8 cellular contexts compared by ENCODE assay signal in genomic region chr11:45899448-45900174, GRCh38. TPM values are rescaled to one million over a fixed set of nuclear protein-coding genes. Genes with fewer than 3 reads are reported as not detected.
DNase-seq lines count a peak whose midpoint lies in the region; ATAC-seq and TF ChIP-seq lines count a peak whose summit lies in the region.

No MANE protein-coding gene starts in this region.

- WGBS in ectodermal cell, 2 experiments, result 1% methylated on average over 59 to 61 of the region's 62 CpGs
- 2% methylated on average over 26 to 30 of the region's 62 CpGs for WGBS in lower leg skin, 2 donors

- TF ChIP-seq POLR2A in lower leg skin (IDR thresholded peaks at IDR 0.05), result no peak

- H3K27ac Mint-ChIP-seq in activated CD8-positive, alpha-beta T cell treated with anti-CD3 and anti-CD28 coated beads for 36 hours, result no peak overlapping the region

- ATAC-seq in HG03103 (IDR thresholded peaks at IDR 0.05; ENCODE audit: low read depth, unreplicated experiment), result peak; percentile 58
- peak; percentile 92 for ATAC-seq in activated CD8-positive, alpha-beta T cell treated with anti-CD3 and anti-CD28 coated beads for 36 hours
- no peak for ATAC-seq in HG03108 (IDR thresholded peaks at IDR 0.05; ENCODE audit: unreplicated experiment)

- CTCF ChIA-PET in activated CD8-positive, alpha-beta T cell treated with anti-CD3 and anti-CD28 coated beads for 36 hours (lab: Charles Lee), result interaction anchor here (1.8 kb wide), 1 partner anchor 57 kb away, joined by 5 read pairs; no protein-coding TSS in a partner anchor

- POLR2A ChIA-PET in activated CD8-positive, alpha-beta T cell treated with anti-CD3 and anti-CD28 coated beads for 36 hours (lab: Charles Lee), result interaction anchor here (1.0 to 1.1 kb wide), 2 partner anchors 18 to 34 kb away, joined by 3 to 7 read pairs; partner anchors contain the start of gene PEX16

- peaks cover 4% of the 10 kb centered on the region for H3K4me1 Mint-ChIP-seq in activated CD8-positive, alpha-beta T cell treated with anti-CD3 and anti-CD28 coated beads for 36 hours (ENCODE audit: low read depth)

- no peaks in the 10 kb centered on the region for H3K36me3 ChIP-seq in ectodermal cell (ENCODE audit: control insufficient read depth, insufficient read depth, low read length)

- H3K4me3 ChIP-seq in ectodermal cell (ENCODE audit: insufficient read depth, low read depth, low read length) (peak overlapping the region; percentile 48), lower leg skin (ENCODE audit: low read depth, poor library complexity, severe bottlenecking) (peak overlapping the region; percentile 10)

- no peaks in the 10 kb centered on the region for H3K9me3 Mint-ChIP-seq in activated CD8-positive, alpha-beta T cell treated with anti-CD3 and anti-CD28 coated beads for 36 hours

- H3K27ac ChIP-seq in ectodermal cell (ENCODE audit: insufficient read depth, low read depth, low read length, poor library complexity, severe bottlenecking), result peak overlapping the region; percentile 94

- H3K4me3 Mint-ChIP-seq in activated CD8-positive, alpha-beta T cell treated with anti-CD3 and anti-CD28 coated beads for 36 hours, result peak overlapping the region; percentile 60

- H3K27me3 Mint-ChIP-seq in activated CD8-positive, alpha-beta T cell treated with anti-CD3 and anti-CD28 coated beads for 36 hours, result peaks cover 13% of the 10 kb centered on the region

- peaks cover 17% of the 10 kb centered on the region for H3K27me3 ChIP-seq in ectodermal cell (ENCODE audit: control insufficient read depth, insufficient read depth, low read length, poor library complexity, severe bottlenecking)

- DNase-seq in GM04504 (ENCODE audit: low read depth) (peak; percentile 70), NCI-H510A treated with DMSO at 0.1 percent for 48 hours (lab: John Stamatoyannopoulos, UW) (peak; percentile 24), lower leg skin (ENCODE audit: low spot score in 2 of 2) (peak; percentile 57 to 93)
- peak; percentile 86 for DNase-seq in activated CD8-positive, alpha-beta T cell treated with anti-CD3 and anti-CD28 coated beads for 36 hours
- DNase-seq in stimulated activated CD4-positive, alpha-beta T cell treated with anti-CD3 and anti-CD28 coated beads, Interleukin-4, amount 100 ng/mL, for 1 hour, result peak; percentile 64

- H3K9me3 ChIP-seq in ectodermal cell (ENCODE audit: control insufficient read depth, low read length), result no peaks in the 10 kb centered on the region

- H3K36me3 Mint-ChIP-seq in activated CD8-positive, alpha-beta T cell treated with anti-CD3 and anti-CD28 coated beads for 36 hours (ENCODE audit: low read depth), result no peaks in the 10 kb centered on the region

- no peak for TF ChIP-seq CTCF in activated CD8-positive, alpha-beta T cell treated with anti-CD3 and anti-CD28 coated beads for 36 hours (IDR thresholded peaks at IDR 0.05)
- no peak for TF ChIP-seq CTCF in lower leg skin (IDR thresholded peaks at IDR 0.05)

- peaks cover 28% of the 10 kb centered on the region for H3K4me1 ChIP-seq in ectodermal cell (ENCODE audit: control insufficient read depth, insufficient read depth, low read length)

- intact Hi-C loops in activated CD8-positive, alpha-beta T cell treated with anti-CD3 and anti-CD28 coated beads for 36 hours (cut with micrococcal nuclease), result no loop called here
- intact Hi-C loops in lower leg skin (cut with DNase I; ENCODE audit: low total_unique reads), result no loop called here

RNA-seq across cellular contexts. Expression of gene FREY1, which starts 7.5 kb away (rescaled TPM):
- total RNA-seq in activated CD8-positive, alpha-beta T cell treated with anti-CD3 and anti-CD28 coated beads for 36 hours, result under 1 TPM; 0.43 to 0.72 TPM
- 2.2 TPM for polyA plus RNA-seq in ectodermal cell (2013, experiment 1 of 4)
- polyA plus RNA-seq in ectodermal cell (2013, experiment 2 of 4), result 1.0 TPM
- not detected for polyA plus RNA-seq in ectodermal cell (2013, experiment 3 of 4)
- polyA plus RNA-seq in ectodermal cell (2013, experiment 4 of 4), result 0.45 TPM
- 1 to 10 TPM in 1 of 4 donors, under 1 TPM in 1, not detected in 2; 0.91 to 2.3 TPM for total RNA-seq in lower leg skin

RNA-seq across cellular contexts. Expression of gene MAPK8IP1, which starts 14.2 kb away (rescaled TPM):
- 1 to 10 TPM; 1.4 to 1.8 TPM for total RNA-seq in activated CD8-positive, alpha-beta T cell treated with anti-CD3 and anti-CD28 coated beads for 36 hours
- 18.3 TPM for polyA plus RNA-seq in ectodermal cell (2013, experiment 1 of 4)
- 15.4 TPM for polyA plus RNA-seq in ectodermal cell (2013, experiment 2 of 4)
- polyA plus RNA-seq in ectodermal cell (2013, experiment 3 of 4), result 14.4 TPM
- 12.7 TPM for polyA plus RNA-seq in ectodermal cell (2013, experiment 4 of 4)
- total RNA-seq in lower leg skin, result 1 to 10 TPM; 4.6 to 6.5 (median 5.4) TPM

RNA-seq across cellular contexts. Expression of gene PEX16, which starts 18.1 kb away (rescaled TPM):
- total RNA-seq in activated CD8-positive, alpha-beta T cell treated with anti-CD3 and anti-CD28 coated beads for 36 hours, result 10 to 100 TPM; 34.4 to 35.2 TPM
- polyA plus RNA-seq in ectodermal cell (2013, experiment 1 of 4), result 27.4 TPM
- 24.2 TPM for polyA plus RNA-seq in ectodermal cell (2013, experiment 2 of 4)
- 25.6 TPM for polyA plus RNA-seq in ectodermal cell (2013, experiment 3 of 4)
- polyA plus RNA-seq in ectodermal cell (2013, experiment 4 of 4), result 22.7 TPM
- total RNA-seq in lower leg skin, result 10 to 100 TPM; 36.7 to 52.8 (median 41.2) TPM

RNA-seq across cellular contexts. Expression of gene LARGE2, which starts 22.8 kb away (rescaled TPM):
- 1 to 10 TPM in 1 of 2 experiments, under 1 TPM in 1; 0.70 to 1.1 TPM for total RNA-seq in activated CD8-positive, alpha-beta T cell treated with anti-CD3 and anti-CD28 coated beads for 36 hours
- 27.8 TPM for polyA plus RNA-seq in ectodermal cell (2013, experiment 1 of 4)
- polyA plus RNA-seq in ectodermal cell (2013, experiment 2 of 4), result 30.9 TPM
- polyA plus RNA-seq in ectodermal cell (2013, experiment 3 of 4), result 27.8 TPM
- polyA plus RNA-seq in ectodermal cell (2013, experiment 4 of 4), result 28.7 TPM
- total RNA-seq in lower leg skin, result 10 to 100 TPM; 20.7 to 30.1 (median 25.9) TPM

RNA-seq across cellular contexts. Expression of gene CRY2, which starts 52.3 kb away (rescaled TPM):
- 10 to 100 TPM; 12.3 to 15.7 TPM for total RNA-seq in activated CD8-positive, alpha-beta T cell treated with anti-CD3 and anti-CD28 coated beads for 36 hours
- 18.6 TPM for polyA plus RNA-seq in ectodermal cell (2013, experiment 1 of 4)
- polyA plus RNA-seq in ectodermal cell (2013, experiment 2 of 4), result 15.9 TPM
- 15.1 TPM for polyA plus RNA-seq in ectodermal cell (2013, experiment 3 of 4)
- polyA plus RNA-seq in ectodermal cell (2013, experiment 4 of 4), result 20.6 TPM
- 10 to 100 TPM; 59.6 to 92.1 (median 70.1) TPM for total RNA-seq in lower leg skin

Comparison
In these comparisons a context has a peak if more than half of its experiments do, and no peak if none do; other contexts are left out.
1. DNase-seq: peak in every context shown above with its lines; median percentile 86 in activated CD8-positive, alpha-beta T cell treated with anti-CD3 and anti-CD28 coated beads for 36 hours; 75 in lower leg skin; 70 in GM04504; 64 in stimulated activated CD4-positive, alpha-beta T cell treated with anti-CD3 and anti-CD28 coated beads, Interleukin-4, amount 100 ng/mL, for 1 hour; 24 in NCI-H510A treated with DMSO at 0.1 percent for 48 hours.